In the genomic region with DNA sequence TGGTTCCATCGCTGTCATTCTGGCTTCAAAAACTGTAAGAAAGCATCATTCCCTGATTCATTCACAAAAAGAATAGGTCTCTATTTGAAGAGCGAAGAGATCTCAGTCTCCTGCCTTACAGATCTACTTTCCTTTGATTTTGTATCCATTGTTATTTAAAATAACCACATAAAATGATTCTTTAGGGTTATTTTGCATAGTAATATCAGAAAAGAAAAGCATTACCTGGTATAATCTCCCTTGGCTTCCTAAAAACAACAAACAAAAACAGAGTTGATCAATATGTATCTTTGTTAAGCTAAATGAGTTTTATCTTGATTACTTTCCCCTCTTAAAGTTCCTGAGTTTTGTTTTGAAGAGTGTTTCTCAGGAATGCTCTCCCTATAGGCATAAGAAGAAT, we compare ENCODE assay signal across 1 cellular context.
TF ChIP-seq lines count a peak whose summit lies in the region.

No MANE protein-coding gene starts in this region.

TF ChIP-seq in WTC11, 78 proteins besides CTCF, POLR2A, EP300 and RAD21 (continued from another document):
- TF ChIP-seq ZNF425 (CRISPR knock-in tag; conservative IDR thresholded peaks at IDR 0.05) (no peak), SMAD4 (CRISPR knock-in tag; IDR thresholded peaks at IDR 0.05) (no peak)
TF ChIP-seq in WTC11: peak in this region for 0.
